Comparison of ENCODE assay signal across 1 cellular context in the genomic region with DNA sequence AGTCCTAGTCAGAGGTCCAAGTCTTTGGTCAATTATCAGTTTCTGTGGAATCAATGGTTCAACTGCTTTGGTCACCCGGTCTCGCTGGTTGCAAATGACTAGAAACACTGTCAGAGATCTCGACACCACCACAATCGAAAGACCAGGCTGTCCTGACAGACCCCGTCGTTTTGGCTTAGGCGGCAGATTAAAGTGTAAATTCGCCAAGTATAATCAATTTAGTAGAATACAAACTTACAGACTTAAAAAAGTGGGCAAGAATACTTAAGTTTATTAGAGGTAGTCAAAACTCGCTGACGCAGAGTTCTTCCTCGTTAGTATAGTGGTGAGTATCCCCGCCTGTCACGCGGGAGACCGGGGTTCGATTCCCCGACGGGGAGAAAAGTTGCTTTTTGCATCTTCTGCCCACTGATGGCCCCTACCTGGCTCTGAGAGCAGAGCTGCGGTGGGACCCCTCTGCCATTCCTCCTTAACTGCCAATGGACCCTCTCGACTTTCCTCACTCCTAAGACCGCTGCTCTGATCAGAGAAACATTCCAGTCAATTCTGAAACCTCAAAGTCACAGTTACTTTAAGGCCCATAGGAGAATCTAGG.
TF ChIP-seq lines count a peak whose summit lies in the region.

No MANE protein-coding gene starts in this region.

TF ChIP-seq in K562, 482 proteins besides CTCF, POLR2A, EP300 and RAD21 (continued from another document and continues in another):
- TF ChIP-seq ZBTB12 (CRISPR knock-in tag; IDR thresholded peaks at IDR 0.05) (no peak), KAT2B (IDR thresholded peaks at IDR 0.05; ENCODE audit: low read depth, low read length) (no peak), EHMT2 (IDR thresholded peaks at IDR 0.05) (no peak), ATF3 (IDR thresholded peaks at IDR 0.05) (no peak), ATF3 (CRISPR knock-in tag; conservative IDR thresholded peaks at IDR 0.05) (no peak; the same call in 1 of the 2 replicates), FOXK2 (conservative IDR thresholded peaks at IDR 0.05 in 1 of 2, IDR thresholded peaks at IDR 0.05 in 1 of 2; ENCODE audit: low read depth in 2 of 2) (no peak), U2AF1 (optimal IDR thresholded peaks at IDR 0.05; ENCODE audit: low read depth, low read length) (no peak), NR2F6 (CRISPR knock-in tag; IDR thresholded peaks at IDR 0.05) (no peak), SMARCC2 (IDR thresholded peaks at IDR 0.05; ENCODE audit: low read depth) (no peak), FOXP1 (CRISPR knock-in tag; IDR thresholded peaks at IDR 0.05) (no peak), ZNF655 (CRISPR knock-in tag; IDR thresholded peaks at IDR 0.05) (no peak), ZNF639 (CRISPR knock-in tag; conservative IDR thresholded peaks at IDR 0.05 in 1 of 2, IDR thresholded peaks at IDR 0.05 in 1 of 2) (0 out of 4 replicates have a peak, but pooled peaks of 1 of the 2 experiments have one; percentile 4), L3MBTL2 (IDR thresholded peaks at IDR 0.05) (no peak), JUN (IDR thresholded peaks at IDR 0.05; ENCODE audit: borderline replicate concordance, low read depth, low read length) (0 out of 2 replicates have a peak, but pooled peaks have one; percentile 5), JUN (CRISPR knock-in tag; IDR thresholded peaks at IDR 0.05; ENCODE audit: borderline replicate concordance) (no peak), CBX1 (IDR thresholded peaks at IDR 0.05; ENCODE audit: low read depth) (no peak), GTF3C2 (IDR thresholded peaks at IDR 0.05; ENCODE audit: borderline replicate concordance, extremely low read depth, insufficient read length) (peak; percentile 96), CHD2 (IDR thresholded peaks at IDR 0.05; ENCODE audit: low read depth, low read length) (no peak), POLR3A (IDR thresholded peaks at IDR 0.05; ENCODE audit: borderline replicate concordance, extremely low read depth, insufficient read depth, insufficient read length) (peak; percentile 85), RFX7 (CRISPR knock-in tag; IDR thresholded peaks at IDR 0.05) (no peak), GTF2F1 (IDR thresholded peaks at IDR 0.05; ENCODE audit: low read depth, low read length) (no peak), ZNF780A (CRISPR knock-in tag; IDR thresholded peaks at IDR 0.05) (no peak), CXXC5 (CRISPR knock-in tag; IDR thresholded peaks at IDR 0.05) (peak; percentile 68), ZNF12 (CRISPR knock-in tag; IDR thresholded peaks at IDR 0.05) (no peak), TARDBP (IDR thresholded peaks at IDR 0.05) (peak; percentile 64; the same call in 1 of the 2 replicates), PHTF2 (CRISPR knock-in tag; IDR thresholded peaks at IDR 0.05) (no peak), BRD4 (IDR thresholded peaks at IDR 0.05) (peak; percentile 45; the same call in 1 of the 2 replicates), CBX3 (IDR thresholded peaks at IDR 0.05; ENCODE audit: borderline replicate concordance in 1 of 2, low read length in 2 of 2) (peak in 1 of 2 experiments; percentile 42; a peak in 1 of 3 replicates), PTRF (tag; IDR thresholded peaks at IDR 0.05) (no peak), CEBPG (CRISPR knock-in tag; IDR thresholded peaks at IDR 0.05) (no peak), CEBPG (tag; conservative IDR thresholded peaks at IDR 0.05 in 1 of 2, IDR thresholded peaks at IDR 0.05 in 1 of 2) (0 out of 4 replicates have a peak, but pooled peaks of 1 of the 2 experiments have one; percentile 9), KAT7 (CRISPR knock-in tag; IDR thresholded peaks at IDR 0.05; ENCODE audit: borderline replicate concordance) (no peak; the same call in 1 of the 2 replicates), CREM (IDR thresholded peaks at IDR 0.05; ENCODE audit: low read depth) (peak; percentile 69), MEF2A (IDR thresholded peaks at IDR 0.05; ENCODE audit: control insufficient read depth, low read depth, low read length) (no peak), ZNF449 (CRISPR knock-in tag; IDR thresholded peaks at IDR 0.05) (no peak), SMAD2 (IDR thresholded peaks at IDR 0.05; ENCODE audit: low read depth, low read length) (no peak)
- TF ChIP-seq, protein P1, sequence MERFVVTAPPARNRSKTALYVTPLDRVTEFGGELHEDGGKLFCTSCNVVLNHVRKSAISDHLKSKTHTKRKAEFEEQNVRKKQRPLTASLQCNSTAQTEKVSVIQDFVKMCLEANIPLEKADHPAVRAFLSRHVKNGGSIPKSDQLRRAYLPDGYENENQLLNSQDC (CRISPR knock-in tag; IDR thresholded peaks at IDR 0.05): no peak; the same call in 1 of the 2 replicates
- TF ChIP-seq, protein P2, sequence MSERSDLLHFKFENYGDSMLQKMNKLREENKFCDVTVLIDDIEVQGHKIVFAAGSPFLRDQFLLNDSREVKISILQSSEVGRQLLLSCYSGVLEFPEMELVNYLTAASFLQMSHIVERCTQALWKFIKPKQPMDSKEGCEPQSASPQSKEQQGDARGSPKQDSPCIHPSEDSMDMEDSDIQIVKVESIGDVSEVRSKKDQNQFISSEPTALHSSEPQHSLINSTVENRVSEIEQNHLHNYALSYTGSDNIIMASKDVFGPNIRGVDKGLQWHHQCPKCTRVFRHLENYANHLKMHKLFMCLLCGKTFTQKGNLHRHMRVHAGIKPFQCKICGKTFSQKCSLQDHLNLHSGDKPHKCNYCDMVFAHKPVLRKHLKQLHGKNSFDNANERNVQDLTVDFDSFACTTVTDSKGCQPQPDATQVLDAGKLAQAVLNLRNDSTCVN (CRISPR knock-in tag; IDR thresholded peaks at IDR 0.05): no peak
- TF ChIP-seq, protein P3, sequence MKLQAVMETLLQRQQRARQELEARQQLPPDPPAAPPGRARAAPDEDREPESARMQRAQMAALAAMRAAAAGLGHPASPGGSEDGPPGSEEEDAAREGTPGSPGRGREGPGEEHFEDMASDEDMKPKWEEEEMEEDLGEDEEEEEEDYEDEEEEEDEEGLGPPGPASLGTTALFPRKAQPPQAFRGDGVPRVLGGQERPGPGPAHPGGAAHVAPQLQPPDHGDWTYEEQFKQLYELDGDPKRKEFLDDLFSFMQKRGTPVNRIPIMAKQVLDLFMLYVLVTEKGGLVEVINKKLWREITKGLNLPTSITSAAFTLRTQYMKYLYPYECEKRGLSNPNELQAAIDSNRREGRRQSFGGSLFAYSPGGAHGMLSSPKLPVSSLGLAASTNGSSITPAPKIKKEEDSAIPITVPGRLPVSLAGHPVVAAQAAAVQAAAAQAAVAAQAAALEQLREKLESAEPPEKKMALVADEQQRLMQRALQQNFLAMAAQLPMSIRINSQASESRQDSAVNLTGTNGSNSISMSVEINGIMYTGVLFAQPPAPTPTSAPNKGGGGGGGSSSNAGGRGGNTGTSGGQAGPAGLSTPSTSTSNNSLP (IDR thresholded peaks at IDR 0.05; ENCODE audit: borderline replicate concordance, low read depth, low read length): no peak
- TF ChIP-seq, protein P4, sequence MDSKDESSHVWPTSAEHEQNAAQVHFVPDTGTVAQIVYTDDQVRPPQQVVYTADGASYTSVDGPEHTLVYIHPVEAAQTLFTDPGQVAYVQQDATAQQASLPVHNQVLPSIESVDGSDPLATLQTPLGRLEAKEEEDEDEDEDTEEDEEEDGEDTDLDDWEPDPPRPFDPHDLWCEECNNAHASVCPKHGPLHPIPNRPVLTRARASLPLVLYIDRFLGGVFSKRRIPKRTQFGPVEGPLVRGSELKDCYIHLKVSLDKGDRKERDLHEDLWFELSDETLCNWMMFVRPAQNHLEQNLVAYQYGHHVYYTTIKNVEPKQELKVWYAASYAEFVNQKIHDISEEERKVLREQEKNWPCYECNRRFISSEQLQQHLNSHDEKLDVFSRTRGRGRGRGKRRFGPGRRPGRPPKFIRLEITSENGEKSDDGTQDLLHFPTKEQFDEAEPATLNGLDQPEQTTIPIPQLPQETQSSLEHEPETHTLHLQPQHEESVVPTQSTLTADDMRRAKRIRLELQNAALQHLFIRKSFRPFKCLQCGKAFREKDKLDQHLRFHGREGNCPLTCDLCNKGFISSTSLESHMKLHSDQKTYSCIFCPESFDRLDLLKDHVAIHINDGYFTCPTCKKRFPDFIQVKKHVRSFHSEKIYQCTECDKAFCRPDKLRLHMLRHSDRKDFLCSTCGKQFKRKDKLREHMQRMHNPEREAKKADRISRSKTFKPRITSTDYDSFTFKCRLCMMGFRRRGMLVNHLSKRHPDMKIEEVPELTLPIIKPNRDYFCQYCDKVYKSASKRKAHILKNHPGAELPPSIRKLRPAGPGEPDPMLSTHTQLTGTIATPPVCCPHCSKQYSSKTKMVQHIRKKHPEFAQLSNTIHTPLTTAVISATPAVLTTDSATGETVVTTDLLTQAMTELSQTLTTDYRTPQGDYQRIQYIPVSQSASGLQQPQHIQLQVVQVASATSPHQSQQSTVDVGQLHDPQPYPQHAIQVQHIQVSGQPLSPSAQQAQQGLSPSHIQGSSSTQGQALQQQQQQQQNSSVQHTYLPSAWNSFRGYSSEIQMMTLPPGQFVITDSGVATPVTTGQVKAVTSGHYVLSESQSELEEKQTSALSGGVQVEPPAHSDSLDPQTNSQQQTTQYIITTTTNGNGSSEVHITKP (IDR thresholded peaks at IDR 0.05; ENCODE audit: partially characterized antibody): no peak
